ENCODE assay signal across 13 cellular contexts in the genomic region with DNA sequence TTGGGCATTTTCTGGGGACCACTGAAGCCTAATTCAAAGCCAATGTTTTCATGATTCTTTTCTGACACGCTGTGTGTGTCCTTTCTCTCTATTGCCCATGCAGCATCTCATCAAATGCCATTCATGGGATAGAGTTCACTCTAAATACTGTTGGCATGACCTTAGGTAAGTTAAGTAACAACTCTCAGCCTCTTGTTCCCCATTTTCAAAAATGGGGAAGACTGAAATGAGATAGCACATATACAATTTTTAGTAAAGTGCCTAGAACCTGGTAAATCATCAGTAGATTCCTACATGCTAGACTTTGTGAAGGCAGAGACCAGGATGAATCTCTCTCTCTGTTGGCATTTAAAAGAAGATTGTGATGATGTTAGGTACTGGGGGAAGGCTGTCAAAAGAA.
DNase-seq lines count a peak whose midpoint lies in the region; ATAC-seq lines count a peak whose summit lies in the region.
"Had no signal": no experiment of that assay in that cellular context is flagged by ENCODE, and none has a peak within 500 bp of the region (broad histone marks: within the 10 kb centered on the region; RNA-seq: fewer than 3 reads in every experiment).

No MANE protein-coding gene starts in this region.

- DNase-seq in NOMO-1 treated with DMSO at 0.1 percent for 48 hours (lab: John Stamatoyannopoulos, UW; ENCODE audit: unreplicated experiment) (peak; percentile 29), NOMO-1 treated with dmso at 0.1 percent for 144 hours (lab: John Stamatoyannopoulos, UW; ENCODE audit: unreplicated experiment) (no peak), MV-4-11 (lab: John Stamatoyannopoulos, UW) (peak; percentile 44), SKM-1 treated with dmso at 0.1 percent for 144 hours (lab: John Stamatoyannopoulos, UW; ENCODE audit: unreplicated experiment) (peak; percentile 43)
- no peak for DNase-seq in stimulated activated CD4-positive, alpha-beta T cell treated with anti-CD3 and anti-CD28 coated beads, Interleukin-4, amount 100 ng/mL, for 24 hours
- DNase-seq: 8988T; CD4-positive, alpha-beta memory T cell; DMS79; H7 had no signal

- ATAC-seq in GM19351 (IDR thresholded peaks at IDR 0.05; ENCODE audit: unreplicated experiment) = no peak
- ATAC-seq in GM21619 (IDR thresholded peaks at IDR 0.05; ENCODE audit: unreplicated experiment) = no peak
- ATAC-seq: GM12878, GM23338 had no signal

Comparison
In these comparisons a context has a peak if more than half of its experiments do, and no peak if none do; other contexts are left out.
1. DNase-seq: peak in NOMO-1 treated with DMSO at 0.1 percent for 48 hours (single experiment), MV-4-11 (single experiment) and SKM-1 treated with dmso at 0.1 percent for 144 hours (single experiment); none in NOMO-1 treated with dmso at 0.1 percent for 144 hours (single experiment) and stimulated activated CD4-positive, alpha-beta T cell treated with anti-CD3 and anti-CD28 coated beads, Interleukin-4, amount 100 ng/mL, for 24 hours (single experiment).